In genomic region chr2:57497489-57498096, GRCh38 we compare ENCODE assay signal across 8 cellular contexts.
DNase-seq lines count a peak whose midpoint lies in the region; ATAC-seq and TF ChIP-seq lines count a peak whose summit lies in the region.

No MANE protein-coding gene starts in this region.

- no peak overlapping the region for H3K27ac Mint-ChIP-seq in activated CD8-positive, alpha-beta T cell treated with anti-CD3 and anti-CD28 coated beads for 36 hours

- no peak overlapping the region for H3K4me3 ChIP-seq in heart right ventricle

- H3K9me3 ChIP-seq in heart right ventricle: peaks cover 0 to 11% (median 0%) of the 10 kb centered on the region in 11 donors

- WGBS in heart right ventricle, 2 donors: 22 to 28% methylated on average over 3 of the region's 3 CpGs

- no peaks in the 10 kb centered on the region for H3K9me3 Mint-ChIP-seq in activated CD8-positive, alpha-beta T cell treated with anti-CD3 and anti-CD28 coated beads for 36 hours

- intact Hi-C loops in activated CD8-positive, alpha-beta T cell treated with anti-CD3 and anti-CD28 coated beads for 36 hours (cut with micrococcal nuclease): no loop called here
- intact Hi-C loops in heart right ventricle (cut with DNase I): loop anchor here in 8 of 10 donors (2.0 to 10.0 kb wide), 6 partner anchors 123 to 1315 kb away; partner anchors contain the start of gene CCDC85A (in 7 of the 8)

- CTCF ChIA-PET in activated CD8-positive, alpha-beta T cell treated with anti-CD3 and anti-CD28 coated beads for 36 hours (lab: Charles Lee): interaction anchor here (0.9 to 1.5 kb wide), 3 partner anchors 14 to 19 kb away, joined by 4 to 9 read pairs (median 6); no protein-coding TSS in a partner anchor

- ATAC-seq in GM19395 (IDR thresholded peaks at IDR 0.05; ENCODE audit: unreplicated experiment) (peak; percentile 92), HG03460 (IDR thresholded peaks at IDR 0.05; ENCODE audit: unreplicated experiment) (peak; percentile 85), heart right ventricle (peak in 2 of 8 donors; percentile 29 to 61)
- no peak for ATAC-seq in activated CD8-positive, alpha-beta T cell treated with anti-CD3 and anti-CD28 coated beads for 36 hours

- no peaks in the 10 kb centered on the region for H3K36me3 ChIP-seq in heart right ventricle

- no peak overlapping the region for H3K4me3 Mint-ChIP-seq in activated CD8-positive, alpha-beta T cell treated with anti-CD3 and anti-CD28 coated beads for 36 hours

- H3K36me3 Mint-ChIP-seq in activated CD8-positive, alpha-beta T cell treated with anti-CD3 and anti-CD28 coated beads for 36 hours (ENCODE audit: low read depth): no peaks in the 10 kb centered on the region

- DNase-seq in DMS53 treated with DMSO at 0.1 percent for 48 hours (lab: John Stamatoyannopoulos, UW; ENCODE audit: unreplicated experiment): peak; percentile 59
- peak; percentile 43 for DNase-seq in NCI-H460 (ENCODE audit: extremely low read depth, low read depth)
- peak; percentile 53 for DNase-seq in activated CD8-positive, alpha-beta T cell treated with anti-CD3 and anti-CD28 coated beads for 36 hours
- DNase-seq in heart right ventricle: peak in 1 of 2 donors; percentile 10
- DNase-seq in putamen (ENCODE audit: low spot score): peak; percentile 21
- no peak for DNase-seq in GOT3 (lab: John Stamatoyannopoulos, UW)

- POLR2A ChIA-PET in activated CD8-positive, alpha-beta T cell treated with anti-CD3 and anti-CD28 coated beads for 36 hours (lab: Charles Lee): no interaction called here

- peaks cover 2% of the 10 kb centered on the region for H3K27me3 Mint-ChIP-seq in activated CD8-positive, alpha-beta T cell treated with anti-CD3 and anti-CD28 coated beads for 36 hours

- H3K27ac ChIP-seq in heart right ventricle: no peak overlapping the region

- peaks cover 0 to 7% (median 0%) of the 10 kb centered on the region in 9 donors for H3K4me1 ChIP-seq in heart right ventricle

- TF ChIP-seq CTCF in activated CD8-positive, alpha-beta T cell treated with anti-CD3 and anti-CD28 coated beads for 36 hours (IDR thresholded peaks at IDR 0.05): peak; percentile 78
- peak; percentile 57 to 78 (median 73) for TF ChIP-seq CTCF in heart right ventricle (IDR thresholded peaks at IDR 0.05)

- H3K27me3 ChIP-seq in heart right ventricle: no peaks in the 10 kb centered on the region

- no peaks in the 10 kb centered on the region for H3K4me1 Mint-ChIP-seq in activated CD8-positive, alpha-beta T cell treated with anti-CD3 and anti-CD28 coated beads for 36 hours (ENCODE audit: low read depth)
